Comparison of ENCODE assay signal across 1 cellular context in genomic region chr11:8794677-8795103, GRCh38.
TF ChIP-seq lines count a peak whose summit lies in the region.

No MANE protein-coding gene starts in this region.

TF ChIP-seq in HepG2, 621 proteins besides CTCF, POLR2A, EP300 and RAD21 (continued from another document and continues in another):
- TF ChIP-seq BCL3 (CRISPR knock-in tag; IDR thresholded peaks at IDR 0.05) = 0 out of 2 replicates have a peak, but pooled peaks have one; percentile 51
- peak; percentile 83 for TF ChIP-seq ZNF883 (CRISPR knock-in tag; IDR thresholded peaks at IDR 0.05; ENCODE audit: not compliant biosample characterization)
- peak; percentile 39; the same call in 1 of the 2 replicates for TF ChIP-seq NR2F6 (IDR thresholded peaks at IDR 0.05)
- peak; percentile 50; the same call in 1 of the 2 replicates for TF ChIP-seq NR2F6 (CRISPR knock-in tag; IDR thresholded peaks at IDR 0.05)
- 0 out of 2 replicates have a peak, but pooled peaks have one; percentile 70 for TF ChIP-seq ZNF33B (CRISPR knock-in tag; IDR thresholded peaks at IDR 0.05)
- TF ChIP-seq NRL (CRISPR knock-in tag; IDR thresholded peaks at IDR 0.05; ENCODE audit: borderline replicate concordance) = peak; percentile 58; the same call in 1 of the 2 replicates
- peak; percentile 29; the same call in 1 of the 2 replicates for TF ChIP-seq ZMYM3 (CRISPR knock-in tag; IDR thresholded peaks at IDR 0.05)
- TF ChIP-seq MEIS2 (CRISPR knock-in tag; IDR thresholded peaks at IDR 0.05) = peak; percentile 43; the same call in 1 of the 2 replicates
- TF ChIP-seq NFAT5 (CRISPR knock-in tag; IDR thresholded peaks at IDR 0.05) = no peak
- no peak for TF ChIP-seq SOX6 (IDR thresholded peaks at IDR 0.05)
- TF ChIP-seq SOX6 (CRISPR knock-in tag; IDR thresholded peaks at IDR 0.05) = peak; percentile 74
- peak; percentile 84; the same call in 1 of the 2 replicates for TF ChIP-seq ZNF784 (CRISPR knock-in tag; IDR thresholded peaks at IDR 0.05; ENCODE audit: borderline replicate concordance)
- TF ChIP-seq PRDM4 (CRISPR knock-in tag; IDR thresholded peaks at IDR 0.05; ENCODE audit: borderline replicate concordance) = no peak
- TF ChIP-seq HDAC1 (CRISPR knock-in tag; IDR thresholded peaks at IDR 0.05) = peak; percentile 71; the same call in 1 of the 2 replicates
- TF ChIP-seq HNF4A (CRISPR knock-in tag; IDR thresholded peaks at IDR 0.05) = peak; percentile 97
- no peak for TF ChIP-seq NONO (IDR thresholded peaks at IDR 0.05)
- 0 out of 2 replicates have a peak, but pooled peaks have one; percentile 23 for TF ChIP-seq NONO (CRISPR knock-in tag; conservative IDR thresholded peaks at IDR 0.05)
- peak; percentile 23; the same call in 1 of the 2 replicates for TF ChIP-seq TBX3 (IDR thresholded peaks at IDR 0.05; ENCODE audit: borderline replicate concordance)
- peak; percentile 90 for TF ChIP-seq PAXIP1 (CRISPR knock-in tag; conservative IDR thresholded peaks at IDR 0.05)
- TF ChIP-seq MAZ (IDR thresholded peaks at IDR 0.05; ENCODE audit: borderline replicate concordance, low read depth, low read length) = 0 out of 2 replicates have a peak, but pooled peaks have one; percentile 44
- peak; percentile 55; the same call in 1 of the 2 replicates for TF ChIP-seq MAZ (CRISPR knock-in tag; IDR thresholded peaks at IDR 0.05; ENCODE audit: low read depth)
- 0 out of 2 replicates have a peak, but pooled peaks have one; percentile 35 for TF ChIP-seq HMG20B (CRISPR knock-in tag; conservative IDR thresholded peaks at IDR 0.05)
- TF ChIP-seq GABPA (IDR thresholded peaks at IDR 0.05; ENCODE audit: low read depth, low read length) = no peak
- peak; percentile 57 for TF ChIP-seq GABPA (CRISPR knock-in tag; IDR thresholded peaks at IDR 0.05; ENCODE audit: low read depth)
- peak; percentile 87 for TF ChIP-seq ARID5B (CRISPR knock-in tag; IDR thresholded peaks at IDR 0.05)
- TF ChIP-seq AGO1 (IDR thresholded peaks at IDR 0.05; ENCODE audit: low read depth, low read length, poor library complexity, severe bottlenecking) = no peak
- TF ChIP-seq ZNF264 (CRISPR knock-in tag; IDR thresholded peaks at IDR 0.05) = peak; percentile 60; the same call in 1 of the 2 replicates
- TF ChIP-seq PATZ1 (CRISPR knock-in tag; IDR thresholded peaks at IDR 0.05) = peak; percentile 54; the same call in 1 of the 2 replicates
- TF ChIP-seq TFAP4 (IDR thresholded peaks at IDR 0.05; ENCODE audit: borderline replicate concordance, low read depth) = peak; percentile 47; the same call in 1 of the 2 replicates
- no peak for TF ChIP-seq KDM4B (CRISPR knock-in tag; IDR thresholded peaks at IDR 0.05)
- TF ChIP-seq BHLHE40 (IDR thresholded peaks at IDR 0.05; ENCODE audit: low read length) = peak; percentile 29; the same call in 1 of the 2 replicates
- TF ChIP-seq SIX4 (CRISPR knock-in tag; IDR thresholded peaks at IDR 0.05) = peak; percentile 97
